17 cellular contexts compared by ENCODE assay signal in the genomic region with DNA sequence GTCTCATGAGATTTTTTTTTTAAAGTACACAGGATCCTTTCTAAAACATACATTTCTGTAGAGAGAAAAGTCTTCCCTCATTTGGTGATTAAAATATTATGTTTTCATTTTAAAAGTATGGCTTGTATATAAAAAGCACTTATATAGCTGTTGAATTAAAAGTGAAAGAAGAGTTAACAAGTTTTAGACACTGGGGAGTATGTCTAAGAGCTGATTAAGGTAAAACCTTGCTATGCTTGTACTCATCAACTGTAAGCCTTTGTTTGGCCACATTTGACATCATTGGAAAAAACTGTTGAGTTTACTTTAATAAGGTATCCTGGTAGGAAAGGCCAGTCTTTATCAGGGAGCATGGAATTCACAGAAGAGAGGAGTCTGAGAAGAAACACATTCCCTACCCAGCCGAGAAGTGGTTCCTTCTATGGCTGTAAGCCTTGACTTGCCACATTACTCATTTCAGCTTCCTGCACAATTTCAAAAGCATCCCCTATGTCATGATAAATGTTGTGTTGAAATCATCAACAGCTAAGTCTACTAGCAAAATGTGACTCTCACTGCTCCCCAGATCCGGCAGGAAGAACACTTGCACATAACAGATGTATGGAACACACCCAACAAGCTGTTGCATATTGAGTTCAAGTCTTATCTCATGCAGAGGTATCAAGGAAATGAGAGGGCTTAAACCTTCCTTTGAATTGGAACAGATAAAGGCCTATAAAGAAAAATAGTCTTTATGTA.
DNase-seq lines count a peak whose midpoint lies in the region; FAIRE-seq and TF ChIP-seq lines count a peak whose summit lies in the region.
"Had no signal": no experiment of that assay in that cellular context is flagged by ENCODE, and none has a peak within 500 bp of the region (broad histone marks: within the 10 kb centered on the region; RNA-seq: fewer than 3 reads in every experiment).

No MANE protein-coding gene starts in this region.

- H3K27me3 Mint-ChIP-seq in astrocyte (ENCODE audit: low read depth, unreplicated experiment), result no peaks in the 10 kb centered on the region
- no peaks in the 10 kb centered on the region for H3K27me3 Mint-ChIP-seq in CD8-positive, alpha-beta memory T cell
- H3K27me3 Mint-ChIP-seq: CD4-positive, alpha-beta memory T cell; T-helper 17 cell had no signal

- FAIRE-seq in astrocyte (lab: Jason Lieb, UNC), result peak; percentile 81
- FAIRE-seq in kidney (lab: Jason Lieb, UNC), result peak; percentile 17
- FAIRE-seq in GM12892 (lab: Jason Lieb, UNC), result no peak
- FAIRE-seq: endometrium had no signal

- no peak overlapping the region for H3K9ac ChIP-seq in astrocyte (ENCODE audit: low read length)
- no peak overlapping the region for H3K9ac ChIP-seq in kidney (ENCODE audit: low read length in 2 of 2)

- WGBS in ovary, 3 donors, result 19 to 53% (median 37%) methylated on average over 2 of the region's 2 CpGs

- H3K27me3 ChIP-seq in HL-60 (ENCODE audit: insufficient read depth, poor library complexity, severe bottlenecking), result no peaks in the 10 kb centered on the region
- no peaks in the 10 kb centered on the region for H3K27me3 ChIP-seq in astrocyte (ENCODE audit: insufficient read depth, low read length)
- no peaks in the 10 kb centered on the region for H3K27me3 ChIP-seq in ovary
- H3K27me3 ChIP-seq in CD8-positive, alpha-beta memory T cell (ENCODE audit: insufficient read depth, low read length, poor library complexity, severe bottlenecking), result no peaks in the 10 kb centered on the region

- no peak for TF ChIP-seq EP300 in ovary (IDR thresholded peaks at IDR 0.05)

- H3K9me3 ChIP-seq in astrocyte (ENCODE audit: insufficient read depth, low read depth, low read length) (no peaks in the 10 kb centered on the region), kidney (ENCODE audit: control insufficient read depth in 1 of 2, low read length in 2 of 2) (no peaks in the 10 kb centered on the region), ovary (no peaks in the 10 kb centered on the region)
- no peaks in the 10 kb centered on the region for H3K9me3 ChIP-seq in CD8-positive, alpha-beta memory T cell (ENCODE audit: low read length)

- TF ChIP-seq POLR2A in ovary (IDR thresholded peaks at IDR 0.05) (no peak), GM12892 (IDR thresholded peaks at IDR 0.05; ENCODE audit: low read depth, low read length) (no peak)

- H3K4me3 ChIP-seq in AG09309 (ENCODE audit: control insufficient read depth, low read depth, low read length) (no peak overlapping the region), HL-60 (replicated peaks; ENCODE audit: insufficient read depth, low read length) (no peak overlapping the region), astrocyte (ENCODE audit: insufficient read depth, low read depth, low read length) (no peak overlapping the region), kidney (ENCODE audit: low read length in 2 of 2) (no peak overlapping the region), ovary (no peak overlapping the region)
- H3K4me3 ChIP-seq in CD8-positive, alpha-beta memory T cell (ENCODE audit: low read length), result no peak overlapping the region

- H3K79me2 ChIP-seq in astrocyte (ENCODE audit: insufficient read depth, low read length), result no peaks in the 10 kb centered on the region

- no peak overlapping the region for H3K27ac Mint-ChIP-seq in astrocyte (ENCODE audit: unreplicated experiment)
- H3K27ac Mint-ChIP-seq in CD8-positive, alpha-beta memory T cell, result peak overlapping the region in 2 of 8 donors; percentile 35 to 81
- H3K27ac Mint-ChIP-seq: HFFc6, T-helper 17 cell had no signal

- peak; percentile 67 for DNase-seq in AG09309 (ENCODE audit: low read depth)
- DNase-seq in HL-60 (ENCODE audit: low read depth in 1 of 2, low spot score in 1 of 2), result peak; percentile 11 to 60
- DNase-seq in astrocyte (ENCODE audit: low read depth), result peak; percentile 90
- DNase-seq in kidney, result no peak
- DNase-seq in ovary, result no peak
- DNase-seq in NCI-H1092 (lab: John Stamatoyannopoulos, UW), result no peak
- DNase-seq in CD8-positive, alpha-beta memory T cell, result no peak
- DNase-seq in GM12892 (ENCODE audit: insufficient read length), result no peak
- DNase-seq: amygdala; CD4-positive, alpha-beta memory T cell; HFFc6; kidney glomerular epithelial cell; NCI-H69; nucleus accumbens; stimulated activated CD4-positive, alpha-beta T cell treated with anti-CD3 and anti-CD28 coated beads, Interleukin-4, amount 100 ng/mL, for 1 hour; T-helper 17 cell had no signal

- peaks cover 11% of the 10 kb centered on the region for H3K4me1 Mint-ChIP-seq in astrocyte (ENCODE audit: low read depth, unreplicated experiment)
- H3K4me1 Mint-ChIP-seq in CD8-positive, alpha-beta memory T cell, result peaks cover 0 to 7% (median 0%) of the 10 kb centered on the region in 3 donors

- H3K9me3 Mint-ChIP-seq in astrocyte (ENCODE audit: unreplicated experiment), result no peaks in the 10 kb centered on the region
- H3K9me3 Mint-ChIP-seq in CD8-positive, alpha-beta memory T cell, result no peaks in the 10 kb centered on the region
- H3K9me3 Mint-ChIP-seq: CD4-positive, alpha-beta memory T cell; HFFc6 had no signal

- CTCF ChIA-PET in CD8-positive, alpha-beta memory T cell (lab: Charles Lee), result no interaction called here

- intact Hi-C loops in kidney (cut with DNase I), result no loop called here
- intact Hi-C loops in ovary (cut with DNase I), result no loop called here

- no peaks in the 10 kb centered on the region for H3K36me3 Mint-ChIP-seq in astrocyte (ENCODE audit: low read depth, unreplicated experiment)
- H3K36me3 Mint-ChIP-seq in CD8-positive, alpha-beta memory T cell, result peaks cover 0 to 6% (median 0%) of the 10 kb centered on the region in 3 donors

- H2AFZ ChIP-seq in astrocyte (ENCODE audit: low read depth, low read length), result peak overlapping the region; percentile 30

- H3K27ac ChIP-seq in HL-60 (replicated peaks) (no peak overlapping the region; the same call in 1 of the 2 replicates), astrocyte (ENCODE audit: low read depth, low read length) (no peak overlapping the region), kidney (ENCODE audit: low read depth in 2 of 2, low read length in 2 of 2) (no peak overlapping the region), ovary (no peak overlapping the region)
- H3K27ac ChIP-seq in CD8-positive, alpha-beta memory T cell (ENCODE audit: low read depth, low read length), result no peak overlapping the region

- H4K20me1 ChIP-seq in astrocyte (ENCODE audit: insufficient read depth, low read length), result no peaks in the 10 kb centered on the region

- H3K4me3 Mint-ChIP-seq in astrocyte (ENCODE audit: unreplicated experiment), result no peak overlapping the region
- H3K4me3 Mint-ChIP-seq in CD8-positive, alpha-beta memory T cell, result no peak overlapping the region
- H3K4me3 Mint-ChIP-seq: CD4-positive, alpha-beta memory T cell; HFFc6; T-helper 17 cell had no signal

- TF ChIP-seq CTCF in AG09309 (IDR thresholded peaks at IDR 0.05; ENCODE audit: control insufficient read depth, insufficient read depth, low read depth, low read length, missing control alignments), result no peak
- no peak for TF ChIP-seq CTCF in HL-60 (IDR thresholded peaks at IDR 0.05; ENCODE audit: insufficient read depth, low read length)
- no peak for TF ChIP-seq CTCF in astrocyte (IDR thresholded peaks at IDR 0.05; ENCODE audit: insufficient read depth, low read depth, low read length)
- TF ChIP-seq CTCF in kidney (IDR thresholded peaks at IDR 0.05; ENCODE audit: borderline replicate concordance, extremely low read depth, insufficient read depth), result no peak
- TF ChIP-seq CTCF in ovary (IDR thresholded peaks at IDR 0.05), result no peak

- H3K4me2 ChIP-seq in astrocyte (ENCODE audit: low read length), result peak overlapping the region; percentile 28

- no peaks in the 10 kb centered on the region for H3K36me3 ChIP-seq in astrocyte (ENCODE audit: insufficient read depth, low read length)
- H3K36me3 ChIP-seq in kidney (ENCODE audit: control insufficient read depth in 1 of 2, insufficient read depth in 2 of 2, low read length in 2 of 2), result no peaks in the 10 kb centered on the region
- H3K36me3 ChIP-seq in ovary, result no peaks in the 10 kb centered on the region
- no peaks in the 10 kb centered on the region for H3K36me3 ChIP-seq in CD8-positive, alpha-beta memory T cell (ENCODE audit: insufficient read depth, low read length)

- H3K4me1 ChIP-seq in astrocyte (ENCODE audit: insufficient read depth, low read length) (peaks cover 10% of the 10 kb centered on the region), kidney (ENCODE audit: control insufficient read depth in 1 of 2, insufficient read depth in 1 of 2, low read depth in 1 of 2, low read length in 2 of 2) (no peaks in the 10 kb centered on the region), ovary (ENCODE audit: insufficient read depth) (no peaks in the 10 kb centered on the region)
- no peaks in the 10 kb centered on the region for H3K4me1 ChIP-seq in CD8-positive, alpha-beta memory T cell (ENCODE audit: insufficient read depth, low read length)

- POLR2A ChIA-PET in CD8-positive, alpha-beta memory T cell (lab: Charles Lee), result no interaction called here

Comparison
In these comparisons a context has a peak if more than half of its experiments do, and no peak if none do; other contexts are left out.
1. DNase-seq: peak in AG09309 (single experiment), HL-60 (2 of 2) and astrocyte (single experiment); none in kidney (single experiment), ovary (0 of 5), NCI-H1092 (single experiment), CD8-positive, alpha-beta memory T cell (0 of 5) and GM12892 (single experiment).